In the genomic region with DNA sequence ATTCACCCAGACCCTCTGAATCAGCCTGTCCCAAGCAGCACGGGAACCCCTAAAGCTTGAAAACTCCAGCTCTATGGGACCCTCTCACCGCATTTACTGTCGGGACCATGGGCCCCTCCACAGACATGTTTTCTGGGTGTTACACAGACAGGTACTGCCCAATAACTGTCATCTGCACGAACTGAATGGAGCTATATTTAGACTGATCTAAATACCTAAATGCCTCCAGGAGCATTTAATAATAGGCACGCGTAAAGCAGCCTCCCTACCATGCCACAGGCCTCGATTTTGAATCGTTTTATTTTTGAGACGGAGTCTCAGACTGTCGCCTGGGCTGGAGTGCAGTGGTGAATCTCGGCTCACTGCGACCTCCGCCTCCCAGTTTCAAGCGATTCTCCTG, we compare ENCODE assay signal across 24 cellular contexts. TPM values are rescaled to one million over a fixed set of nuclear protein-coding genes. Genes with fewer than 3 reads are reported as not detected.
"Had no signal": no experiment of that assay in that cellular context is flagged by ENCODE, and none has a peak within 500 bp of the region (broad histone marks: within the 10 kb centered on the region; RNA-seq: fewer than 3 reads in every experiment).

No MANE protein-coding gene starts in this region.

- ATAC-seq: left lobe of liver; right lobe of liver; stimulated activated effector memory CD8-positive, alpha-beta T cell treated with anti-CD3 and anti-CD28 coated beads, Interleukin-12 subunit alpha, Interleukin-12 subunit beta, amount 100 ng/mL, for 72 hours had no signal

- H3K27ac ChIP-seq: hepatocyte, ovary, right lobe of liver, spleen, suprapubic skin, thoracic aorta, tibial artery, upper lobe of right lung had no signal

- H3K4me3 ChIP-seq: hepatocyte, lung, ovary, right lobe of liver, spleen, suprapubic skin, thoracic aorta, tibial artery, upper lobe of right lung had no signal

- H3K27me3 Mint-ChIP-seq: naive B cell; natural killer cell treated with Interleukin-12 subunit alpha and Interleukin-12 subunit beta and Interleukin-15 and Interleukin-18, amount 100 ng/mL, for 72 hours; progenitor cell of endocrine pancreas; stimulated activated naive CD8-positive, alpha-beta T cell treated with anti-CD3 and anti-CD28 coated beads, Interleukin-15, Interleukin-2, amounts not matched to agents 100 ng/mL and 50 ng/mL, for 24 hours had no signal

- DNase-seq: head of caudate nucleus; islet precursor cell; mesendoderm; naive B cell; ovary; retina; right lobe of liver; small intestine; spleen; stimulated activated CD4-positive, alpha-beta T cell treated with anti-CD3 and anti-CD28 coated beads, Interleukin-4, amount 100 ng/mL, for 24 hours; stimulated activated naive CD4-positive, alpha-beta T cell; tibial artery; trophoblast cell; upper lobe of right lung had no signal

- H3K36me3 ChIP-seq: ovary had no signal

- H3K9me3 Mint-ChIP-seq: mesothelial cell of epicardium; naive B cell; natural killer cell treated with Interleukin-12 subunit alpha and Interleukin-12 subunit beta and Interleukin-15 and Interleukin-18, amount 100 ng/mL, for 72 hours; stimulated activated effector memory CD8-positive, alpha-beta T cell treated with anti-CD3 and anti-CD28 coated beads, Interleukin-12 subunit alpha, Interleukin-12 subunit beta, amount 100 ng/mL, for 72 hours; stimulated activated naive CD8-positive, alpha-beta T cell treated with anti-CD3 and anti-CD28 coated beads, Interleukin-15, Interleukin-2, amounts not matched to agents 100 ng/mL and 50 ng/mL, for 24 hours had no signal

- H3K27ac Mint-ChIP-seq: mesothelial cell of epicardium; natural killer cell treated with Interleukin-12 subunit alpha and Interleukin-12 subunit beta and Interleukin-15 and Interleukin-18, amount 100 ng/mL, for 72 hours; progenitor cell of endocrine pancreas; stimulated activated effector memory CD8-positive, alpha-beta T cell treated with anti-CD3 and anti-CD28 coated beads, Interleukin-12 subunit alpha, Interleukin-12 subunit beta, amount 100 ng/mL, for 72 hours; stimulated activated naive CD8-positive, alpha-beta T cell treated with anti-CD3 and anti-CD28 coated beads, Interleukin-15, Interleukin-2, amounts not matched to agents 100 ng/mL and 50 ng/mL, for 24 hours had no signal

- H3K4me1 ChIP-seq: right lobe of liver, spleen, suprapubic skin, tibial artery, upper lobe of right lung had no signal

- H3K4me1 Mint-ChIP-seq: naive B cell; stimulated activated effector memory CD8-positive, alpha-beta T cell treated with anti-CD3 and anti-CD28 coated beads, Interleukin-12 subunit alpha, Interleukin-12 subunit beta, amount 100 ng/mL, for 72 hours had no signal

- H3K4me3 Mint-ChIP-seq: mesothelial cell of epicardium; natural killer cell treated with Interleukin-12 subunit alpha and Interleukin-12 subunit beta and Interleukin-15 and Interleukin-18, amount 100 ng/mL, for 72 hours; stimulated activated effector memory CD8-positive, alpha-beta T cell treated with anti-CD3 and anti-CD28 coated beads, Interleukin-12 subunit alpha, Interleukin-12 subunit beta, amount 100 ng/mL, for 72 hours; stimulated activated naive CD8-positive, alpha-beta T cell treated with anti-CD3 and anti-CD28 coated beads, Interleukin-15, Interleukin-2, amounts not matched to agents 100 ng/mL and 50 ng/mL, for 24 hours had no signal

- H3K27me3 ChIP-seq: hepatocyte, ovary, right lobe of liver, spleen, suprapubic skin, tibial artery, upper lobe of right lung had no signal

- H3K36me3 Mint-ChIP-seq: naive B cell; natural killer cell treated with Interleukin-12 subunit alpha and Interleukin-12 subunit beta and Interleukin-15 and Interleukin-18, amount 100 ng/mL, for 72 hours; stimulated activated effector memory CD8-positive, alpha-beta T cell treated with anti-CD3 and anti-CD28 coated beads, Interleukin-12 subunit alpha, Interleukin-12 subunit beta, amount 100 ng/mL, for 72 hours had no signal

- H3K9me3 ChIP-seq: ovary, right lobe of liver, spleen, suprapubic skin, thoracic aorta, tibial artery, upper lobe of right lung had no signal

RNA-seq across cellular contexts. Expression of a gene that starts 49.7 kb away (rescaled TPM):
- total RNA-seq: natural killer cell treated with Interleukin-12 subunit alpha and Interleukin-12 subunit beta and Interleukin-15 and Interleukin-18, amount 100 ng/mL, for 72 hours had no signal
